Comparison of ENCODE assay signal across 24 cellular contexts in the genomic region with DNA sequence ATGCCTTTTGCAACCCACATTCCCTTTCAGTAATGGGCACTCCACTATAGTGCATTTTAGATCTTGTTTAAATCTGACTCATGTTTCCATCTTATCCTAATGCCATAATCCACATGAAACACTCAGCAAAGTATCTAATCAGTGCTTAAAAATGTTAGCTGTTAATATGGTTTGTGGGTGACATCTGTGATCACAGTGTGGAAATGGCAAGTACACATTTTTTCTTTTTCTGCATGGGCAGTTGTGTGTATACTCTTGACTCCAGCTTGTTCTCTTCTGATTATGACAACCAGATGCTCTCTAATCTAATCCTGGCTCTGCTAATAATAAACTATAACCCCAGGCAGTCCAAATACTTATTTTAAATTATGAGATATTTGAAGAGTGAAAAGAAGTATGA.
"Had no signal": no experiment of that assay in that cellular context is flagged by ENCODE, and none has a peak within 500 bp of the region (broad histone marks: within the 10 kb centered on the region; RNA-seq: fewer than 3 reads in every experiment).

No MANE protein-coding gene starts in this region.

- FAIRE-seq: TTC549 had no signal

- H3K36me3 ChIP-seq: adrenal gland, Peyer's patch, SJSA1 had no signal

- DNase-seq: activated CD4-positive, alpha-beta T cell treated with anti-CD3 and anti-CD28 coated beads for 4 hours; activated CD8-positive, alpha-beta memory T cell treated with anti-CD3 and anti-CD28 coated beads, Interleukin-2, amount 50 U/mL, for 4 hours; activated CD8-positive, alpha-beta T cell treated with anti-CD3 and anti-CD28 coated beads for 36 hours; activated naive CD4-positive, alpha-beta T cell treated with anti-CD3 and anti-CD28 coated beads, Interleukin-2, amount 50 U/mL, for 16 hours; activated naive CD8-positive, alpha-beta T cell treated with anti-CD3 and anti-CD28 coated beads, Interleukin-2, amount 10 ng/mL, durations not matched to agents 7 days and 5 days; activated T-cell treated with anti-CD3 and anti-CD28 coated beads, Interleukin-2, amount 50 U/mL, for 1 hour; adrenal gland; aorta; body of pancreas; IMR-90; Kasumi-1; KBM-7; NCI-H1048; NCI-H1930; NCI-H2107; NCI-H446; NCI-H748 treated with DMSO at 0.1 percent for 48 hours; NK-92 treated with Interleukin-12 subunit alpha and Interleukin-12 subunit beta, amount 100 ng/mL, for 24 hours; Peyer's patch; SHP77; T-helper 2 cell; T1000 had no signal

- H3K4me3 ChIP-seq: adrenal gland, body of pancreas, Peyer's patch, SJSA1 had no signal

- H3K27me3 ChIP-seq: adrenal gland, body of pancreas, Peyer's patch, SJSA1 had no signal
